In genomic region chr4:104235966-104236365, GRCh38 we compare ENCODE assay signal across 32 cellular contexts.
"Had no signal": no experiment of that assay in that cellular context is flagged by ENCODE, and none has a peak within 500 bp of the region (broad histone marks: within the 10 kb centered on the region; RNA-seq: fewer than 3 reads in every experiment).

No MANE protein-coding gene starts in this region.

- H3K27me3 Mint-ChIP-seq: activated B cell treated with CpG ODN at 0.5 μM for 24 hours; activated CD8-positive, alpha-beta T cell treated with anti-CD3 and anti-CD28 coated beads for 36 hours; activated naive CD4-positive, alpha-beta T cell treated with anti-CD3 and anti-CD28 coated beads, Interleukin-2, amount 50 U/mL, for 24 hours; activated naive CD8-positive, alpha-beta T cell treated with anti-CD3 and anti-CD28 coated beads for 36 hours; activated naive CD8-positive, alpha-beta T cell treated with anti-CD3 and anti-CD28 coated beads, Interleukin-2, amount 50 U/mL, for 24 hours; activated T-helper 17 cell treated with anti-CD3 and anti-CD28 coated beads, Interleukin-2, amount 50 U/mL, for 72 hours; brain; T-helper 17 cell had no signal

- H3K27ac ChIP-seq: ascending aorta, breast epithelium, cardiac muscle cell, colonic mucosa, dorsolateral prefrontal cortex, WERI-Rb-1 had no signal

- DNase-seq: activated B cell treated with CpG ODN at 0.5 μM for 24 hours; activated CD4-positive, alpha-beta T cell treated with anti-CD3 and anti-CD28 coated beads for 48 hours; activated CD4-positive, alpha-beta T cell treated with anti-CD3 and anti-CD28 coated beads, Interleukin-2, amount 50 U/mL, for 1 hour; activated CD4-positive, alpha-beta T cell treated with anti-CD3 and anti-CD28 coated beads, Interleukin-2, amount 50 U/mL, for 48 hours; activated CD8-positive, alpha-beta memory T cell treated with anti-CD3 and anti-CD28 coated beads for 24 hours; activated CD8-positive, alpha-beta T cell treated with anti-CD3 and anti-CD28 coated beads for 36 hours; activated effector memory CD4-positive, alpha-beta T cell treated with Interleukin-2 at 50 U/mL for 16 hours; activated naive CD4-positive, alpha-beta T cell treated with anti-CD3 and anti-CD28 coated beads for 36 hours; activated naive CD8-positive, alpha-beta T cell treated with anti-CD3 and anti-CD28 coated beads for 36 hours; activated naive CD8-positive, alpha-beta T cell treated with anti-CD3 and anti-CD28 coated beads, Interleukin-2, amount 50 U/mL, for 24 hours; activated T-cell treated with anti-CD3 and anti-CD28 coated beads, Interleukin-2, amount 50 U/mL, for 4 hours; central memory CD4-positive, alpha-beta T cell; cerebellar nuclear complex; colonic mucosa; dorsolateral prefrontal cortex; effector memory CD4-positive, alpha-beta T cell; endodermal cell; foreskin fibroblast; head of caudate nucleus; T-helper 17 cell; T1000; WERI-Rb-1 had no signal

- H3K4me1 Mint-ChIP-seq: activated B cell treated with CpG ODN at 0.5 μM for 24 hours; activated naive CD4-positive, alpha-beta T cell treated with anti-CD3 and anti-CD28 coated beads, Interleukin-2, amount 50 U/mL, for 24 hours; activated naive CD8-positive, alpha-beta T cell treated with anti-CD3 and anti-CD28 coated beads for 36 hours; activated naive CD8-positive, alpha-beta T cell treated with anti-CD3 and anti-CD28 coated beads, Interleukin-2, amount 50 U/mL, for 24 hours; activated T-helper 17 cell treated with anti-CD3 and anti-CD28 coated beads, Interleukin-2, amount 50 U/mL, for 72 hours; endodermal cell; T-helper 17 cell had no signal

- ATAC-seq: activated CD4-positive, CD25-positive, alpha-beta regulatory T cell treated with anti-CD3 and anti-CD28 coated beads, Interleukin-2, amount 50 U/mL, for 24 hours; activated CD8-positive, alpha-beta T cell treated with anti-CD3 and anti-CD28 coated beads for 36 hours; activated naive CD8-positive, alpha-beta T cell treated with anti-CD3 and anti-CD28 coated beads, Interleukin-2, amount 50 U/mL, for 24 hours; activated T-cell treated with anti-CD3 and anti-CD28 coated beads, Interleukin-2, amount 50 U/mL, for 4 hours; activated T-helper 17 cell treated with anti-CD3 and anti-CD28 coated beads, Interleukin-2, amount 50 U/mL, for 72 hours; esophagus mucosa; T-helper 17 cell had no signal

- H3K9me3 Mint-ChIP-seq: activated CD8-positive, alpha-beta T cell treated with anti-CD3 and anti-CD28 coated beads for 36 hours; brain; endodermal cell had no signal

- H3K4me1 ChIP-seq: ascending aorta, breast epithelium, colonic mucosa had no signal

- H3K27me3 ChIP-seq: ascending aorta, breast epithelium, cardiac muscle cell, colonic mucosa, dorsolateral prefrontal cortex had no signal

- FAIRE-seq: frontal cortex had no signal

- H3K4me3 ChIP-seq: ascending aorta, breast epithelium, cardiac muscle cell, colonic mucosa, dorsolateral prefrontal cortex had no signal

- H3K27ac Mint-ChIP-seq: activated B cell treated with CpG ODN at 0.5 μM for 24 hours; activated CD8-positive, alpha-beta T cell treated with anti-CD3 and anti-CD28 coated beads for 36 hours; activated naive CD4-positive, alpha-beta T cell treated with anti-CD3 and anti-CD28 coated beads for 36 hours; activated naive CD4-positive, alpha-beta T cell treated with anti-CD3 and anti-CD28 coated beads, Interleukin-2, amount 50 U/mL, for 24 hours; activated naive CD8-positive, alpha-beta T cell treated with anti-CD3 and anti-CD28 coated beads for 36 hours; activated naive CD8-positive, alpha-beta T cell treated with anti-CD3 and anti-CD28 coated beads, Interleukin-2, amount 50 U/mL, for 24 hours; activated T-helper 17 cell treated with anti-CD3 and anti-CD28 coated beads, Interleukin-2, amount 50 U/mL, for 72 hours; brain; endodermal cell; T-helper 17 cell; T-helper 2 cell treated with Interferon-gamma antibody and Interleukin-4, amounts not matched to agents 5 μg/mL and 100 μg/mL, for 36 hours had no signal

- H3K36me3 ChIP-seq: ascending aorta, cardiac muscle cell, colonic mucosa, WERI-Rb-1 had no signal

- H3K4me3 Mint-ChIP-seq: activated B cell treated with CpG ODN at 0.5 μM for 24 hours; activated CD8-positive, alpha-beta T cell treated with anti-CD3 and anti-CD28 coated beads for 36 hours; activated naive CD4-positive, alpha-beta T cell treated with anti-CD3 and anti-CD28 coated beads for 36 hours; activated naive CD4-positive, alpha-beta T cell treated with anti-CD3 and anti-CD28 coated beads, Interleukin-2, amount 50 U/mL, for 24 hours; activated naive CD8-positive, alpha-beta T cell treated with anti-CD3 and anti-CD28 coated beads for 36 hours; activated naive CD8-positive, alpha-beta T cell treated with anti-CD3 and anti-CD28 coated beads, Interleukin-2, amount 50 U/mL, for 24 hours; activated T-cell treated with anti-CD3 and anti-CD28 coated beads, Interleukin-2, amount 50 U/mL, for 4 hours; activated T-helper 17 cell treated with anti-CD3 and anti-CD28 coated beads, Interleukin-2, amount 50 U/mL, for 72 hours; brain; endodermal cell; T-helper 17 cell; T-helper 2 cell treated with Interferon-gamma antibody and Interleukin-4, amounts not matched to agents 5 μg/mL and 100 μg/mL, for 36 hours had no signal

- H3K36me3 Mint-ChIP-seq: activated naive CD4-positive, alpha-beta T cell treated with anti-CD3 and anti-CD28 coated beads, Interleukin-2, amount 50 U/mL, for 24 hours; activated naive CD8-positive, alpha-beta T cell treated with anti-CD3 and anti-CD28 coated beads for 36 hours; brain had no signal

- H3K9me3 ChIP-seq: ascending aorta, breast epithelium, colonic mucosa had no signal
